In the genomic region with DNA sequence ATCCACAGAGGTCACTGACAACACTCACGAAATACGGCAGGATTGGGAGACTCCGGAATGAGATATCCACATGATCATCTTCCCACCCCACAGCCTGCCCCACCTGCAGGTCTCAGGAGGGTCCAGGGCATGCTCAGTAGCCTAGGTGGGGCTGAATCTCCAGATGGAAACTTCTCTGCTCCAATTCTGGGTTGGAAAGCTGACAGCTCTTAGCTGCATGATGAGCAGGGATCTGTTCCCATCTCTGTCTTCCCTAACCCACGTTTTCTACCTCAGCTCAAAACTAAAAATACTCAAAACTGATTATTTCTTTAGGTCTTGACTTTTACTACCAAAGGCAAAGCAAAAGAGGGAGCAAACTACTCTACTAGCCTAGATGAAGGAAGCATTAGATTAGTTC, we compare ENCODE assay signal across 19 cellular contexts.
"Had no signal": no experiment of that assay in that cellular context is flagged by ENCODE, and none has a peak within 500 bp of the region (broad histone marks: within the 10 kb centered on the region; RNA-seq: fewer than 3 reads in every experiment).

No MANE protein-coding gene starts in this region.

- H3K27me3 ChIP-seq: neutrophil, tibial nerve had no signal

- H3K27ac Mint-ChIP-seq: activated CD8-positive, alpha-beta T cell treated with anti-CD3 and anti-CD28 coated beads for 36 hours; activated naive CD8-positive, alpha-beta T cell treated with anti-CD3 and anti-CD28 coated beads for 36 hours; activated T-cell treated with anti-CD3 and anti-CD28 coated beads, Interleukin-2, amount 50 U/mL, for 72 hours; endodermal cell; natural killer cell had no signal

- H3K36me3 Mint-ChIP-seq: activated naive CD8-positive, alpha-beta T cell treated with anti-CD3 and anti-CD28 coated beads for 36 hours; natural killer cell had no signal

- H3K9me3 Mint-ChIP-seq: activated CD8-positive, alpha-beta T cell treated with anti-CD3 and anti-CD28 coated beads for 36 hours; activated naive CD8-positive, alpha-beta T cell treated with anti-CD3 and anti-CD28 coated beads for 36 hours; activated T-cell treated with anti-CD3 and anti-CD28 coated beads, Interleukin-2, amount 50 U/mL, for 72 hours; endodermal cell; natural killer cell had no signal

- H3K4me3 ChIP-seq: SJSA1, smooth muscle cell, tibial nerve had no signal

- H3K36me3 ChIP-seq: neutrophil, SJSA1 had no signal

- H3K4me1 Mint-ChIP-seq: endodermal cell had no signal

- H3K9ac ChIP-seq: parathyroid adenoma had no signal

- H3K9me3 ChIP-seq: neutrophil, SJSA1, tibial nerve had no signal

- H3K27me3 Mint-ChIP-seq: activated CD8-positive, alpha-beta T cell treated with anti-CD3 and anti-CD28 coated beads for 36 hours had no signal

- DNase-seq: activated CD4-positive, alpha-beta T cell treated with anti-CD3 and anti-CD28 coated beads for 4 hours; activated CD8-positive, alpha-beta memory T cell treated with anti-CD3 and anti-CD28 coated beads, Interleukin-2, amount 50 U/mL, for 4 hours; activated gamma-delta T cell; activated naive CD8-positive, alpha-beta T cell treated with anti-CD3 and anti-CD28 coated beads for 36 hours; activated T-cell treated with anti-CD3 and anti-CD28 coated beads, Interleukin-2, amount 50 U/mL, for 72 hours; amygdala; endodermal cell; erythroblast; hippocampal formation; mesenchymal stem cell; natural killer cell; T-helper 2 cell had no signal

- H3K27ac ChIP-seq: neutrophil, parathyroid adenoma, SJSA1 had no signal

- H3K4me3 Mint-ChIP-seq: activated CD8-positive, alpha-beta T cell treated with anti-CD3 and anti-CD28 coated beads for 36 hours; activated naive CD8-positive, alpha-beta T cell treated with anti-CD3 and anti-CD28 coated beads for 36 hours; activated T-cell treated with anti-CD3 and anti-CD28 coated beads, Interleukin-2, amount 50 U/mL, for 72 hours; endodermal cell; natural killer cell had no signal

- FAIRE-seq: keratinocyte had no signal
